In the genomic region with DNA sequence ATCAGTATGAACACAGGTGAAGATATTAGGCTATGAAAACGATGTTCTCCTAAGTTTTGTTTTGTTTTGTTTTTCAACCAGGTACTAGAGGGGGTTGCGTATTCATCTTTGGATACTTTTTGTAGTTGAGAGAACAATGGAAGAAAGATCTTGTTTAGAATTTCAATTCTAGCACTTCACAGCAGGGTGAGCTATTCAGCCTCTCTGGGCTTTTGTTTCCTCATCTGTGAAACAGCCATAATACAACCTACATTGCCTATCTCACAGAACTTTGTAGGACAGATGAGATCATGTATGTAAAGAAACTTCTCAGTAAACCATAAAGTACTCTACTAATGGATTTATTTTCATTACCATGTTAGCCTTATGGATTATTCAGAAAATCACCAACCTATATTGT, we compare ENCODE assay signal across 1 cellular context.
TF ChIP-seq lines count a peak whose summit lies in the region.

No MANE protein-coding gene starts in this region.

TF ChIP-seq in GM23338, 12 proteins besides CTCF, POLR2A, EP300 and RAD21 (continued from another document):
- TF ChIP-seq, protein P1, sequence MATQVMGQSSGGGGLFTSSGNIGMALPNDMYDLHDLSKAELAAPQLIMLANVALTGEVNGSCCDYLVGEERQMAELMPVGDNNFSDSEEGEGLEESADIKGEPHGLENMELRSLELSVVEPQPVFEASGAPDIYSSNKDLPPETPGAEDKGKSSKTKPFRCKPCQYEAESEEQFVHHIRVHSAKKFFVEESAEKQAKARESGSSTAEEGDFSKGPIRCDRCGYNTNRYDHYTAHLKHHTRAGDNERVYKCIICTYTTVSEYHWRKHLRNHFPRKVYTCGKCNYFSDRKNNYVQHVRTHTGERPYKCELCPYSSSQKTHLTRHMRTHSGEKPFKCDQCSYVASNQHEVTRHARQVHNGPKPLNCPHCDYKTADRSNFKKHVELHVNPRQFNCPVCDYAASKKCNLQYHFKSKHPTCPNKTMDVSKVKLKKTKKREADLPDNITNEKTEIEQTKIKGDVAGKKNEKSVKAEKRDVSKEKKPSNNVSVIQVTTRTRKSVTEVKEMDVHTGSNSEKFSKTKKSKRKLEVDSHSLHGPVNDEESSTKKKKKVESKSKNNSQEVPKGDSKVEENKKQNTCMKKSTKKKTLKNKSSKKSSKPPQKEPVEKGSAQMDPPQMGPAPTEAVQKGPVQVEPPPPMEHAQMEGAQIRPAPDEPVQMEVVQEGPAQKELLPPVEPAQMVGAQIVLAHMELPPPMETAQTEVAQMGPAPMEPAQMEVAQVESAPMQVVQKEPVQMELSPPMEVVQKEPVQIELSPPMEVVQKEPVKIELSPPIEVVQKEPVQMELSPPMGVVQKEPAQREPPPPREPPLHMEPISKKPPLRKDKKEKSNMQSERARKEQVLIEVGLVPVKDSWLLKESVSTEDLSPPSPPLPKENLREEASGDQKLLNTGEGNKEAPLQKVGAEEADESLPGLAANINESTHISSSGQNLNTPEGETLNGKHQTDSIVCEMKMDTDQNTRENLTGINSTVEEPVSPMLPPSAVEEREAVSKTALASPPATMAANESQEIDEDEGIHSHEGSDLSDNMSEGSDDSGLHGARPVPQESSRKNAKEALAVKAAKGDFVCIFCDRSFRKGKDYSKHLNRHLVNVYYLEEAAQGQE (IDR thresholded peaks at IDR 0.05; ENCODE audit: unreplicated experiment), result no peak
- TF ChIP-seq EZH2phosphoT487 (IDR thresholded peaks at IDR 0.05; ENCODE audit: unreplicated experiment), result no peak
- TF ChIP-seq, protein P2, sequence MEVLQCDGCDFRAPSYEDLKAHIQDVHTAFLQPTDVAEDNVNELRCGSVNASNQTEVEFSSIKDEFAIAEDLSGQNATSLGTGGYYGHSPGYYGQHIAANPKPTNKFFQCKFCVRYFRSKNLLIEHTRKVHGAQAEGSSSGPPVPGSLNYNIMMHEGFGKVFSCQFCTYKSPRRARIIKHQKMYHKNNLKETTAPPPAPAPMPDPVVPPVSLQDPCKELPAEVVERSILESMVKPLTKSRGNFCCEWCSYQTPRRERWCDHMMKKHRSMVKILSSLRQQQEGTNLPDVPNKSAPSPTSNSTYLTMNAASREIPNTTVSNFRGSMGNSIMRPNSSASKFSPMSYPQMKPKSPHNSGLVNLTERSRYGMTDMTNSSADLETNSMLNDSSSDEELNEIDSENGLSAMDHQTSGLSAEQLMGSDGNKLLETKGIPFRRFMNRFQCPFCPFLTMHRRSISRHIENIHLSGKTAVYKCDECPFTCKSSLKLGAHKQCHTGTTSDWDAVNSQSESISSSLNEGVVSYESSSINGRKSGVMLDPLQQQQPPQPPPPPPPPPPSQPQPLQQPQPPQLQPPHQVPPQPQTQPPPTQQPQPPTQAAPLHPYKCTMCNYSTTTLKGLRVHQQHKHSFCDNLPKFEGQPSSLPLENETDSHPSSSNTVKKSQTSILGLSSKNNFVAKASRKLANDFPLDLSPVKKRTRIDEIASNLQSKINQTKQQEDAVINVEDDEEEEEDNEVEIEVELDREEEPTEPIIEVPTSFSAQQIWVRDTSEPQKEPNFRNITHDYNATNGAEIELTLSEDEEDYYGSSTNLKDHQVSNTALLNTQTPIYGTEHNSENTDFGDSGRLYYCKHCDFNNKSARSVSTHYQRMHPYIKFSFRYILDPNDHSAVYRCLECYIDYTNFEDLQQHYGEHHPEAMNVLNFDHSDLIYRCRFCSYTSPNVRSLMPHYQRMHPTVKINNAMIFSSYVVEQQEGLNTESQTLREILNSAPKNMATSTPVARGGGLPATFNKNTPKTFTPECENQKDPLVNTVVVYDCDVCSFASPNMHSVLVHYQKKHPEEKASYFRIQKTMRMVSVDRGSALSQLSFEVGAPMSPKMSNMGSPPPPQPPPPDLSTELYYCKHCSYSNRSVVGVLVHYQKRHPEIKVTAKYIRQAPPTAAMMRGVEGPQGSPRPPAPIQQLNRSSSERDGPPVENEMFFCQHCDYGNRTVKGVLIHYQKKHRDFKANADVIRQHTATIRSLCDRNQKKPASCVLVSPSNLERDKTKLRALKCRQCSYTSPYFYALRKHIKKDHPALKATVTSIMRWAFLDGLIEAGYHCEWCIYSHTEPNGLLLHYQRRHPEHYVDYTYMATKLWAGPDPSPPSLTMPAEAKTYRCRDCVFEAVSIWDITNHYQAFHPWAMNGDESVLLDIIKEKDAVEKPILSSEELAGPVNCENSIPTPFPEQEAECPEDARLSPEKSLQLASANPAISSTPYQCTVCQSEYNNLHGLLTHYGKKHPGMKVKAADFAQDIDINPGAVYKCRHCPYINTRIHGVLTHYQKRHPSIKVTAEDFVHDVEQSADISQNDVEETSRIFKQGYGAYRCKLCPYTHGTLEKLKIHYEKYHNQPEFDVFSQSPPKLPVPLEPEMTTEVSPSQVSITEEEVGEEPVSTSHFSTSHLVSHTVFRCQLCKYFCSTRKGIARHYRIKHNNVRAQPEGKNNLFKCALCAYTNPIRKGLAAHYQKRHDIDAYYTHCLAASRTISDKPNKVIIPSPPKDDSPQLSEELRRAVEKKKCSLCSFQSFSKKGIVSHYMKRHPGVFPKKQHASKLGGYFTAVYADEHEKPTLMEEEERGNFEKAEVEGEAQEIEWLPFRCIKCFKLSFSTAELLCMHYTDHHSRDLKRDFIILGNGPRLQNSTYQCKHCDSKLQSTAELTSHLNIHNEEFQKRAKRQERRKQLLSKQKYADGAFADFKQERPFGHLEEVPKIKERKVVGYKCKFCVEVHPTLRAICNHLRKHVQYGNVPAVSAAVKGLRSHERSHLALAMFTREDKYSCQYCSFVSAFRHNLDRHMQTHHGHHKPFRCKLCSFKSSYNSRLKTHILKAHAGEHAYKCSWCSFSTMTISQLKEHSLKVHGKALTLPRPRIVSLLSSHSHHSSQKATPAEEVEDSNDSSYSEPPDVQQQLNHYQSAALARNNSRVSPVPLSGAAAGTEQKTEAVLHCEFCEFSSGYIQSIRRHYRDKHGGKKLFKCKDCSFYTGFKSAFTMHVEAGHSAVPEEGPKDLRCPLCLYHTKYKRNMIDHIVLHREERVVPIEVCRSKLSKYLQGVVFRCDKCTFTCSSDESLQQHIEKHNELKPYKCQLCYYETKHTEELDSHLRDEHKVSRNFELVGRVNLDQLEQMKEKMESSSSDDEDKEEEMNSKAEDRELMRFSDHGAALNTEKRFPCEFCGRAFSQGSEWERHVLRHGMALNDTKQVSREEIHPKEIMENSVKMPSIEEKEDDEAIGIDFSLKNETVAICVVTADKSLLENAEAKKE (CRISPR knock-in tag; IDR thresholded peaks at IDR 0.05), result no peak
- TF ChIP-seq EZH2 (IDR thresholded peaks at IDR 0.05; ENCODE audit: low read depth, unreplicated experiment), result no peak
- TF ChIP-seq ZNF114 (CRISPR knock-in tag; IDR thresholded peaks at IDR 0.05), result no peak
- TF ChIP-seq POLR2AphosphoS5 (IDR thresholded peaks at IDR 0.05; ENCODE audit: low read depth), result no peak
- TF ChIP-seq, protein P3, sequence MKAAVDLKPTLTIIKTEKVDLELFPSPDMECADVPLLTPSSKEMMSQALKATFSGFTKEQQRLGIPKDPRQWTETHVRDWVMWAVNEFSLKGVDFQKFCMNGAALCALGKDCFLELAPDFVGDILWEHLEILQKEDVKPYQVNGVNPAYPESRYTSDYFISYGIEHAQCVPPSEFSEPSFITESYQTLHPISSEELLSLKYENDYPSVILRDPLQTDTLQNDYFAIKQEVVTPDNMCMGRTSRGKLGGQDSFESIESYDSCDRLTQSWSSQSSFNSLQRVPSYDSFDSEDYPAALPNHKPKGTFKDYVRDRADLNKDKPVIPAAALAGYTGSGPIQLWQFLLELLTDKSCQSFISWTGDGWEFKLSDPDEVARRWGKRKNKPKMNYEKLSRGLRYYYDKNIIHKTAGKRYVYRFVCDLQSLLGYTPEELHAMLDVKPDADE (IDR thresholded peaks at IDR 0.05), result no peak
- TF ChIP-seq NANOG (IDR thresholded peaks at IDR 0.05; ENCODE audit: borderline replicate concordance), result no peak
- TF ChIP-seq STAT1 (IDR thresholded peaks at IDR 0.05; ENCODE audit: unreplicated experiment), result no peak
